ENCODE assay signal across 11 cellular contexts in the genomic region with DNA sequence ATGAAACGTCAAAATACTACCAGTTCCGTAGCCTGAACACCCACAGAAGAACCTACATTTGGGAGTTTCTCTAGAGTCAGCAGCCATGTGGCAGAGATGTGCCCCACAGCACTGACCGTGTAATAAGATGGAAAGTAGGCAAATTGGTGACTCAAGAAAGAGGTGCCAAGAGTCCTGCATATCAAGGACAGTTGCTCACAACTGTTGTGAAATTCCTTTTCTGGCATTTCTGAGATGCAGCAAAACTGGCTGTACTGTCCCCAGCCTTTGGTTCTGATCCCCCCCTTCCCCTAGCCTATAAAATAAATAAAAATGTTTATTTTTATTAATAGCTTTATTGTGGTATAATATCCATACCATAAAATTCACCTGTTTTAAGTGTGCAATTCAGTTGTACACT.
"Had no signal": no experiment of that assay in that cellular context is flagged by ENCODE, and none has a peak within 500 bp of the region (broad histone marks: within the 10 kb centered on the region; RNA-seq: fewer than 3 reads in every experiment).

No MANE protein-coding gene starts in this region.

- H3K4me1 Mint-ChIP-seq: GM23338 had no signal

- H2AFZ ChIP-seq: GM23248, GM23338 had no signal

- ATAC-seq: GM23338, HCT116 had no signal

- H3K4me3 Mint-ChIP-seq: GM23338, H9, HFFc6 had no signal

- DNase-seq: GM23248, GOT3, H7, H9, HCEC 1CT, HFFc6 had no signal

- H3K36me3 ChIP-seq: HAP-1 had no signal

- FAIRE-seq: H1, H54 had no signal

- H3K4me2 ChIP-seq: GM23338 had no signal

- H3K9ac ChIP-seq: GM23248 had no signal

- H3K4me1 ChIP-seq: HAP-1 had no signal

- H3K27ac ChIP-seq: GM23248 had no signal

- H3K27ac Mint-ChIP-seq: GM23338, H9, HFFc6 had no signal

- H3K4me3 ChIP-seq: GM23248, GM23338, HAP-1 had no signal
